26 cellular contexts compared by ENCODE assay signal in the genomic region with DNA sequence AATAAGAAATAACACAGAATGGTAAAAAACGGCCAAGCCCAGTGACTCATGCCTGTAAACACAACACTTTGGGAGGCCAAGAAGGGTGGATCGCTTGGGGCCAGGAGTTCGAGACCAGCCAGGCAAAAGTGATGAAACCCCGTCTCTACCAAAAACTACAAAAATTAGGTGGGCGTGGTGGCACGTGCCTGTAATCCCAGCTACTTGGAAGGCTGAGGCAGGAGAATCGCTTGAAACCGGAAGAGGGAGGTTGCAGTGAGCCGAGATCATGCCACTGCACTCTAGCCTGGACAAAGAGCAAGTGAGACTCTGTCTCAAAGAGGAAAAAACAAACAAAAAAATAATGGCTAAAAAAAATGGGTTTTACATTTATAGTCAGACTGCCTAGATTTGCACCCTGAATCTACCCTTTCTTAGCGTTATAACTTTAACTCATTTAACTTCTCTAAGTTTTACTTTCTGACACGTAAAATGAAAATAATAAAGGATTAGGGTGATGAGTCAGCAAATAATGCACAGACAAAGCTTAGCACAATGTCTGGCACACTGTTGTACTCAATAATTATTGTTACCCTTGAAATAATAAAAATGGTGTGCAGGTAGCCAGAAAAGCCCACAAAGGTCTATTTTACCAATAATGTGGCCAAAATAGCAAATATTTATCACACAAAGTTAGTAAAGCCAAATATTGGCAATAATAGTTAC. TPM values are rescaled to one million over a fixed set of nuclear protein-coding genes. Genes with fewer than 3 reads are reported as not detected.
A peak's percentile ranks its signal among the peaks of the same experiment; 100 is the strongest.
DNase-seq lines count a peak whose midpoint lies in the region; ATAC-seq, FAIRE-seq and TF ChIP-seq lines count a peak whose summit lies in the region.
"Had no signal": no experiment of that assay in that cellular context is flagged by ENCODE, and none has a peak within 500 bp of the region (broad histone marks: within the 10 kb centered on the region; RNA-seq: fewer than 3 reads in every experiment).

No MANE protein-coding gene starts in this region.

- no peaks in the 10 kb centered on the region for H4K20me1 ChIP-seq in GM12878 (ENCODE audit: control insufficient read depth, insufficient read depth)

- intact Hi-C loops in GM12878 (cut with micrococcal nuclease; ENCODE audit: unreplicated experiment): no loop called here
- intact Hi-C loops in right cardiac atrium (cut with DNase I): no loop called here

- H3K9me3 ChIP-seq in GM12878 (replicated peaks; ENCODE audit: control insufficient read depth, insufficient read depth, low read length) (no peaks in the 10 kb centered on the region), right cardiac atrium (ENCODE audit: control insufficient read depth, low read length) (no peaks in the 10 kb centered on the region)
- H3K9me3 ChIP-seq: ascending aorta, thoracic aorta had no signal

- TF ChIP-seq RAD21 in GM12878 (IDR thresholded peaks at IDR 0.05; ENCODE audit: insufficient read depth, low read depth, low read length): no peak

- no peaks in the 10 kb centered on the region; the same call in 1 of the 2 replicates for H3K4me1 ChIP-seq in GM12878 (ENCODE audit: control insufficient read depth, insufficient read depth, low read length)
- peaks cover 8% of the 10 kb centered on the region for H3K4me1 ChIP-seq in right cardiac atrium (ENCODE audit: control insufficient read depth, insufficient read depth, low read length)

- peaks cover 0 to 8% of the 10 kb centered on the region in 2 experiments; a peak in 2 of 4 replicates for H3K36me3 ChIP-seq in GM12878 (ENCODE audit: control insufficient read depth in 2 of 2, insufficient read depth in 2 of 2, low read length in 1 of 2)
- H3K36me3 ChIP-seq: ascending aorta, thoracic aorta had no signal

- H3K9ac ChIP-seq in GM12878 (ENCODE audit: control insufficient read depth, insufficient read depth, low read length): no peak overlapping the region

- ATAC-seq in GM12878 (no peak), left lobe of liver (peak; percentile 18), right cardiac atrium (no peak), GM21447 (IDR thresholded peaks at IDR 0.05; ENCODE audit: unreplicated experiment) (no peak)
- ATAC-seq: Panc1 had no signal

- RAD21 ChIA-PET in GM12878 (lab: Charles Lee; ENCODE audit: unreplicated experiment): no interaction called here

- H3K4me2 ChIP-seq in GM12878 (ENCODE audit: control insufficient read depth, insufficient read depth): no peak overlapping the region

- SMC1A ChIA-PET in GM12878 (lab: Charles Lee; ENCODE audit: uncharacterized antibody, unreplicated experiment): interaction anchor here (0.6 kb wide), 1 partner anchor 14 kb away, joined by 3 read pairs; no protein-coding TSS in a partner anchor

- WGBS in GM12878 (ENCODE audit: insufficient coverage, insufficient replicate concordance, low lambda C conversion rate, missing lambda C conversion rate): 61% methylated on average over 11 of the region's 11 CpGs
- 60% methylated on average over 11 of the region's 11 CpGs for WGBS in right cardiac atrium

- no peak overlapping the region for H3K4me3 ChIP-seq in GM12878
- no peak overlapping the region for H3K4me3 ChIP-seq in right cardiac atrium (ENCODE audit: low read length)
- H3K4me3 ChIP-seq: ascending aorta, thoracic aorta had no signal

- no peak for TF ChIP-seq POLR2A in GM12878 (IDR thresholded peaks at IDR 0.05; ENCODE audit: low read depth, low read length)

- POLR2A ChIA-PET in GM12878 (lab: Charles Lee): no interaction called here

- no peak overlapping the region for H2AFZ ChIP-seq in GM12878 (ENCODE audit: control insufficient read depth, low read depth, low read length)

- DNase-seq in ELR (ENCODE audit: low read depth) (peak; percentile 19), HT1080 (ENCODE audit: low read depth) (peak; percentile 62), GM12878 (ENCODE audit: low read depth, low spot score) (no peak), left lobe of liver (ENCODE audit: low spot score) (no peak), NCI-H446 treated with DMSO at 0.1 percent for 48 hours (lab: John Stamatoyannopoulos, UW) (no peak), right cardiac atrium (no peak)
- DNase-seq: activated CD4-positive, alpha-beta T cell treated with anti-CD3 and anti-CD28 coated beads for 4 hours; activated CD8-positive, alpha-beta memory T cell treated with anti-CD3 and anti-CD28 coated beads for 24 hours; activated effector memory CD4-positive, alpha-beta T cell treated with Interleukin-2 at 50 U/mL for 16 hours; activated naive CD8-positive, alpha-beta T cell treated with anti-CD3 and anti-CD28 coated beads for 36 hours; dermis blood vessel endothelial cell; islet precursor cell; natural killer cell; NCI-H1417 treated with DMSO at 0.1 percent for 48 hours; NCI-H2107; NCI-H510A treated with DMSO at 0.1 percent for 48 hours; NK-92 treated with Interleukin-12 subunit alpha and Interleukin-12 subunit beta, amount 100 ng/mL, for 24 hours; occipital lobe; SHP77 had no signal

- peaks cover 5% of the 10 kb centered on the region for H3K79me2 ChIP-seq in GM12878 (ENCODE audit: control insufficient read depth, insufficient read depth, low read length)

- no peak for TF ChIP-seq EP300 in GM12878 (IDR thresholded peaks at IDR 0.05; ENCODE audit: borderline replicate concordance in 1 of 2, control insufficient read depth in 1 of 2, low read depth in 2 of 2, low read length in 2 of 2)

- in situ Hi-C loops in GM12878 (cut with MboI): no loop called here

- CTCF ChIA-PET in GM12878 (lab: Yijun Ruan, JAX): no interaction called here

- TF ChIP-seq CTCF in GM12878 (IDR thresholded peaks at IDR 0.05 in 2 of 3, conservative IDR thresholded peaks at IDR 0.05 in 1 of 3; ENCODE audit: control insufficient read depth in 2 of 3, extremely low read depth in 1 of 3, insufficient read depth in 1 of 3, low read depth in 3 of 3, low read length in 3 of 3): no peak

- FAIRE-seq in GM12878 (lab: Jason Lieb, UNC): peak; percentile 64
- FAIRE-seq: G401.6, urothelium cell line had no signal

- H3K27me3 ChIP-seq in GM12878 (replicated peaks in 1 of 2; ENCODE audit: control insufficient read depth in 2 of 2, insufficient read depth in 2 of 2, low read length in 1 of 2) (no peaks in the 10 kb centered on the region), right cardiac atrium (ENCODE audit: control insufficient read depth, insufficient read depth) (no peaks in the 10 kb centered on the region)
- H3K27me3 ChIP-seq: ascending aorta had no signal

- BruUV-seq in GM12878 (replicated peaks; lab: Mats Ljungman, UMichigan): no TSS peak

- H3K27ac ChIP-seq in GM12878 (ENCODE audit: control insufficient read depth, insufficient read depth): no peak overlapping the region
- H3K27ac ChIP-seq in right cardiac atrium (ENCODE audit: low read length): no peak overlapping the region
- H3K27ac ChIP-seq: ascending aorta, thoracic aorta, VCaP had no signal

TF ChIP-seq in GM12878, 131 proteins besides CTCF, POLR2A, EP300 and RAD21 (continues in another document):
- TF ChIP-seq MEF2A (IDR thresholded peaks at IDR 0.05; ENCODE audit: insufficient read depth, low read depth, low read length): no peak
- TF ChIP-seq CHD4 (IDR thresholded peaks at IDR 0.05): no peak
- no peak for TF ChIP-seq SIX5 (IDR thresholded peaks at IDR 0.05; ENCODE audit: low read depth, low read length, severe bottlenecking)
- no peak for TF ChIP-seq ATF7 (IDR thresholded peaks at IDR 0.05; ENCODE audit: low read depth)
- no peak for TF ChIP-seq EGR1 (IDR thresholded peaks at IDR 0.05; ENCODE audit: borderline replicate concordance in 1 of 2, low read depth in 2 of 2, low read length in 2 of 2)
- no peak for TF ChIP-seq ZBED1 (IDR thresholded peaks at IDR 0.05; ENCODE audit: borderline replicate concordance)
- TF ChIP-seq, protein P1, sequence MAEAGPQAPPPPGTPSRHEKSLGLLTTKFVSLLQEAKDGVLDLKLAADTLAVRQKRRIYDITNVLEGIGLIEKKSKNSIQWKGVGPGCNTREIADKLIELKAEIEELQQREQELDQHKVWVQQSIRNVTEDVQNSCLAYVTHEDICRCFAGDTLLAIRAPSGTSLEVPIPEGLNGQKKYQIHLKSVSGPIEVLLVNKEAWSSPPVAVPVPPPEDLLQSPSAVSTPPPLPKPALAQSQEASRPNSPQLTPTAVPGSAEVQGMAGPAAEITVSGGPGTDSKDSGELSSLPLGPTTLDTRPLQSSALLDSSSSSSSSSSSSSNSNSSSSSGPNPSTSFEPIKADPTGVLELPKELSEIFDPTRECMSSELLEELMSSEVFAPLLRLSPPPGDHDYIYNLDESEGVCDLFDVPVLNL (IDR thresholded peaks at IDR 0.05; ENCODE audit: low read depth, low read length): no peak
- no peak for TF ChIP-seq EED (IDR thresholded peaks at IDR 0.05; ENCODE audit: low read depth)

RNA-seq across cellular contexts. Expression of gene ATP11C, which starts 55.0 kb away (rescaled TPM):
- 20.9 and 27.0 TPM in 2 replicates for total RNA-seq in HT1080 (2014; rRNA removed; shearing (Covaris generic))
- polyA plus RNA-seq in HT1080 (2015; cell fraction: cytosol; rRNA removed): 26.3 and 34.7 TPM in 2 replicates
- polyA plus RNA-seq in HT1080 (2015; cell fraction: nucleus; rRNA removed): 38.9 and 53.5 TPM in 2 replicates
- 74.3 and 78.5 TPM in 2 replicates for total RNA-seq in GM12878 (2013; cell fraction: nucleolus; rRNA removed)
- 41.4 and 52.4 TPM in 2 replicates for total RNA-seq in GM12878 (2014; rRNA removed)
- total RNA-seq in GM12878 (2014; rRNA removed; fragmentation: Illumina TruSeq; extraction: Trizol): 43.9 and 44.0 TPM in 2 replicates
- 30.5 and 31.5 TPM in 2 replicates for total RNA-seq in GM12878 (2021)
- polyA plus RNA-seq in GM12878 (2011; ENCODE audit: low read depth): 10.2 TPM
- polyA plus RNA-seq in GM12878 (2011; rRNA removed): 36.6 and 57.4 TPM in 2 replicates
- 10.2 and 12.1 TPM in 2 replicates for polyA plus RNA-seq in GM12878 (2011; cell fraction: cytosol; rRNA removed)
- 24.0 and 24.8 TPM in 2 replicates for polyA plus RNA-seq in GM12878 (2011; cell fraction: nucleus; rRNA removed)
- polyA plus RNA-seq in GM12878 (2012): 16.2 and 18.6 TPM in 2 replicates
- 29.1 and 38.2 TPM in 2 replicates for polyA plus RNA-seq in GM12878 (2014; fragmentation: Illumina TruSeq; extraction: Trizol)
- 10 to 100 TPM; 16.2 to 19.1 TPM for polyA plus RNA-seq in GM12878 (2014; fragmentation: Nextera tagmentation; extraction: Ambion mirVana)
- 20.4 and 22.0 TPM in 2 replicates for polyA plus RNA-seq in GM12878 (2014; rRNA removed)
- polyA plus RNA-seq in GM12878 (2016; fragmentation: Nextera tagmentation; extraction: Ambion mirVana): 10 to 100 TPM; 16.4 to 18.2 TPM
- polyA minus RNA-seq in GM12878 (2011; rRNA and poly(A)+ RNA removed): 29.5 and 42.8 TPM in 2 replicates
- 20.7 and 25.9 TPM in 2 replicates for polyA minus RNA-seq in GM12878 (2011; cell fraction: cytosol; rRNA and poly(A)+ RNA removed)
- 44.0 and 51.5 TPM in 2 replicates for polyA minus RNA-seq in GM12878 (2011; cell fraction: nucleus; rRNA and poly(A)+ RNA removed)
- 29.3 TPM for total RNA-seq in left lobe of liver
- 1 to 10 TPM; 5.2 to 8.7 (median 5.6) TPM for total RNA-seq in right cardiac atrium
- polyA plus RNA-seq in right cardiac atrium: 2.7 TPM

Comparison
In these comparisons a context has a peak if more than half of its experiments do, and no peak if none do; other contexts are left out.
1. DNase-seq: peak in ELR (single experiment) and HT1080 (single experiment); none in GM12878 (single experiment), left lobe of liver (single experiment), NCI-H446 treated with DMSO at 0.1 percent for 48 hours (single experiment) and right cardiac atrium (0 of 3).